Comparison of ENCODE assay signal across 1 cellular context in genomic region chr20:38308047-38308438, GRCh38.
A peak's percentile ranks its signal among the peaks of the same experiment; 100 is the strongest.
TF ChIP-seq lines count a peak whose summit lies in the region.

No MANE protein-coding gene starts in this region.

TF ChIP-seq in K562, 482 proteins besides CTCF, POLR2A, EP300 and RAD21:
- TF ChIP-seq XRCC5 (IDR thresholded peaks at IDR 0.05; ENCODE audit: low read depth, low read length), result no peak
- TF ChIP-seq PKNOX1 (IDR thresholded peaks at IDR 0.05), result peak; percentile 50; the same call in 1 of the 2 replicates
TF ChIP-seq in K562: peak in this region for 1.
